In the genomic region with DNA sequence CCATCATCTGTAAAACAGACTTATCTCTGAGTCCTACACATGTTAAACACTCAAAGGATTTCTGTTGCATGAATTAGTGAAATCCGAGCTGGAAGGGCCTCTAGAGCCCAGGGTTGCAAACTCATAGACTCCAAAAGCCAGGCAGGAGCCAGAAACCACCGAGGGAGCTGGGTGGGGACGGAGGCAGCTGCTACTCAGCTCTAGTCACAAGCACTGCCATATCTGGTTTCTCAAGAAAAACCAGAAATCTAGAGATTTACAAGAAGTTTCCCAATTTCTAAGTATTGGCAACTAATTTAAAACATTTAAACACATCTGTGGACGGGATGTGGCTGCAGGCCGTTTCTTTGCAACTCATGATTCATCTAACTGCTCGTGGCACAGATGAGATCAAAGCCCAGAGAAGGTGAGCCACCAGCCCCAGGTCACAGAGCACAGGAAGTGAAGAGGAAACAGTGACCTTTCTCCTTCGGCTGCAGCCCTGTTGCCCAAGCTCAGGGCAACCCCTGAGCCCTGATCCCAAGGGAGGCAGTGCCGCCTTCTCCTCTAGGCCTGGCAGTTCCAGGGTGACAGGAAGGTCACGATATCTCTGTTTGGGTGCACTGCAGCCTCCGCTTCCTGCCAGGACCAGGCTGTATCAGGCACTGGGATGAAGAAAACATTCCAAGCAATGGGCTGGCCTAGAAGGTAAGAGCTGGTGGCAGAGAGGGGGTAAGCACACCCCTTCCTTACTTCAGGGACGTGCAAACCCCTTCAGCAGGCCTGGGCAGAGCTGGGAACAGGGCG, we compare ENCODE assay signal across 9 cellular contexts. TPM values are rescaled to one million over a fixed set of nuclear protein-coding genes. Genes with fewer than 3 reads are reported as not detected.
A peak's percentile ranks its signal among the peaks of the same experiment; 100 is the strongest.
DNase-seq lines count a peak whose midpoint lies in the region; ATAC-seq and TF ChIP-seq lines count a peak whose summit lies in the region.
"Had no signal": no experiment of that assay in that cellular context is flagged by ENCODE, and none has a peak within 500 bp of the region (broad histone marks: within the 10 kb centered on the region; RNA-seq: fewer than 3 reads in every experiment).

No MANE protein-coding gene starts in this region.

- H3K4me1 Mint-ChIP-seq in activated CD8-positive, alpha-beta T cell treated with anti-CD3 and anti-CD28 coated beads, Interleukin-2, amount 10 ng/mL, durations not matched to agents 7 days and 5 days (ENCODE audit: low read depth), result peaks cover 87% of the 10 kb centered on the region

- intact Hi-C loops in head of caudate nucleus (cut with DNase I), result loop anchor here (10.0 kb wide), 1 partner anchor 50 kb away; no protein-coding TSS in a partner anchor

- peaks cover 4% of the 10 kb centered on the region for H3K9me3 Mint-ChIP-seq in activated CD8-positive, alpha-beta T cell treated with anti-CD3 and anti-CD28 coated beads, Interleukin-2, amount 10 ng/mL, durations not matched to agents 7 days and 5 days (ENCODE audit: insufficient read depth)

- peak overlapping the region; percentile 96 for H3K27ac Mint-ChIP-seq in activated CD8-positive, alpha-beta T cell treated with anti-CD3 and anti-CD28 coated beads, Interleukin-2, amount 10 ng/mL, durations not matched to agents 7 days and 5 days
- H3K27ac Mint-ChIP-seq: naive B cell had no signal

- H3K4me3 ChIP-seq in fibroblast of pulmonary artery (replicated peaks; ENCODE audit: low read depth, low read length), result no peak overlapping the region

- no peaks in the 10 kb centered on the region for H3K27me3 Mint-ChIP-seq in activated CD8-positive, alpha-beta T cell treated with anti-CD3 and anti-CD28 coated beads, Interleukin-2, amount 10 ng/mL, durations not matched to agents 7 days and 5 days (ENCODE audit: low read depth)

- POLR2A ChIA-PET in activated CD8-positive, alpha-beta T cell treated with anti-CD3 and anti-CD28 coated beads, Interleukin-2, amount 10 ng/mL, durations not matched to agents 7 days and 5 days (lab: Charles Lee), result interaction anchor here (0.6 to 6.2 kb wide), 13 partner anchors 14 to 322 kb away, joined by 3 to 38 read pairs (median 4); no protein-coding TSS in a partner anchor

- no peak for TF ChIP-seq CTCF in fibroblast of pulmonary artery (IDR thresholded peaks at IDR 0.05; ENCODE audit: low read length, missing control alignments)

- CTCF ChIA-PET in activated CD8-positive, alpha-beta T cell treated with anti-CD3 and anti-CD28 coated beads, Interleukin-2, amount 10 ng/mL, durations not matched to agents 7 days and 5 days (lab: Charles Lee), result interaction anchor here (0.6 to 7.1 kb wide), 11 partner anchors 9 to 57 kb away, joined by 3 to 79 read pairs (median 4); no protein-coding TSS in a partner anchor

- H3K36me3 Mint-ChIP-seq in activated CD8-positive, alpha-beta T cell treated with anti-CD3 and anti-CD28 coated beads, Interleukin-2, amount 10 ng/mL, durations not matched to agents 7 days and 5 days (ENCODE audit: low read depth), result peaks cover 64% of the 10 kb centered on the region

- peak; percentile 74 for ATAC-seq in activated CD8-positive, alpha-beta T cell treated with anti-CD3 and anti-CD28 coated beads, Interleukin-2, amount 10 ng/mL, durations not matched to agents 7 days and 5 days

- DNase-seq in Kasumi-1 (lab: John Stamatoyannopoulos, UW), result peak; percentile 51 to 70
- DNase-seq in activated CD8-positive, alpha-beta T cell treated with anti-CD3 and anti-CD28 coated beads, Interleukin-2, amount 10 ng/mL, durations not matched to agents 7 days and 5 days, result peak; percentile 93
- DNase-seq in fibroblast of pulmonary artery (ENCODE audit: low read depth), result peak; percentile 66
- DNase-seq in stimulated activated CD4-positive, alpha-beta T cell treated with anti-CD3 and anti-CD28 coated beads, Interleukin-1b, Interleukin-23, amount 100 ng/mL, for 48 hours, result peak; percentile 89
- no peak for DNase-seq in GM19238 (ENCODE audit: insufficient read length, low spot score)
- DNase-seq in medulla oblongata (ENCODE audit: extremely low spot score), result no peak
- DNase-seq in head of caudate nucleus, result no peak
- DNase-seq in Ammon's horn (ENCODE audit: low spot score), result no peak
- DNase-seq: naive B cell had no signal

- H3K4me3 Mint-ChIP-seq in activated CD8-positive, alpha-beta T cell treated with anti-CD3 and anti-CD28 coated beads, Interleukin-2, amount 10 ng/mL, durations not matched to agents 7 days and 5 days, result peak overlapping the region; percentile 81
- H3K4me3 Mint-ChIP-seq: naive B cell had no signal

RNA-seq across cellular contexts. Expression of gene PTGIS, which starts 26.4 kb away (rescaled TPM):
- total RNA-seq in activated CD8-positive, alpha-beta T cell treated with anti-CD3 and anti-CD28 coated beads, Interleukin-2, amount 10 ng/mL, durations not matched to agents 7 days and 5 days, result 1 to 10 TPM; 1.9 to 2.5 TPM

Comparison
In these comparisons a context has a peak if more than half of its experiments do, and no peak if none do; other contexts are left out.
1. DNase-seq: peak in Kasumi-1 (2 of 2), activated CD8-positive, alpha-beta T cell treated with anti-CD3 and anti-CD28 coated beads, Interleukin-2, amount 10 ng/mL, durations not matched to agents 7 days and 5 days (single experiment), fibroblast of pulmonary artery (single experiment) and stimulated activated CD4-positive, alpha-beta T cell treated with anti-CD3 and anti-CD28 coated beads, Interleukin-1b, Interleukin-23, amount 100 ng/mL, for 48 hours (single experiment); none in GM19238 (single experiment), medulla oblongata (single experiment), head of caudate nucleus (0 of 42) and Ammon's horn (single experiment).